Comparison of ENCODE assay signal across 8 cellular contexts in genomic region chr3:10249833-10250232, GRCh38. TPM values are rescaled to one million over a fixed set of nuclear protein-coding genes. Genes with fewer than 3 reads are reported as not detected.
DNase-seq lines count a peak whose midpoint lies in the region; ATAC-seq, FAIRE-seq and TF ChIP-seq lines count a peak whose summit lies in the region.

No MANE protein-coding gene starts in this region.

- H4K20me1 ChIP-seq in SU-DHL-6 (ENCODE audit: low read depth, low read length): no peaks in the 10 kb centered on the region; the same call in 1 of the 2 replicates

- peaks cover 13% of the 10 kb centered on the region; the same call in 1 of the 2 replicates for H3K9me3 ChIP-seq in SU-DHL-6 (ENCODE audit: insufficient read depth, low read length)

- no peaks in the 10 kb centered on the region; the same call in 1 of the 2 replicates for H3K36me3 ChIP-seq in SU-DHL-6 (ENCODE audit: low read length)

- no peak overlapping the region for H2AFZ ChIP-seq in SU-DHL-6 (ENCODE audit: low read depth, low read length, severe bottlenecking)

- peaks cover 58% of the 10 kb centered on the region for H3K79me2 ChIP-seq in SU-DHL-6 (ENCODE audit: insufficient read depth, low read length)

- H3K27me3 ChIP-seq in SU-DHL-6 (ENCODE audit: low read length): no peaks in the 10 kb centered on the region

- no peak for FAIRE-seq in GM12891 (lab: Jason Lieb, UNC)

- no peak for TF ChIP-seq POLR2A in GM18505 (IDR thresholded peaks at IDR 0.05; ENCODE audit: borderline replicate concordance, extremely low read depth, insufficient read depth, insufficient read length)
- TF ChIP-seq POLR2A in GM12891 (IDR thresholded peaks at IDR 0.05; ENCODE audit: low read depth, low read length): no peak

- H3K27ac ChIP-seq in SU-DHL-6 (ENCODE audit: low read depth, low read length): peak overlapping the region; percentile 64; the same call in 1 of the 2 replicates

- H3K9me2 ChIP-seq in SU-DHL-6 (replicated peaks; ENCODE audit: insufficient read depth, low read length): no peaks in the 10 kb centered on the region

- in situ Hi-C loops in GM13976 (cut with MboI; ENCODE audit: low sequenced_read_pairs, unreplicated experiment): no loop called here

- TF ChIP-seq CTCF in GM12864 (IDR thresholded peaks at IDR 0.05; ENCODE audit: low read depth, low read length, missing control alignments) (no peak), SU-DHL-6 (IDR thresholded peaks at IDR 0.05; ENCODE audit: insufficient read depth, low read length, poor library complexity, severe bottlenecking) (no peak), foreskin fibroblast (IDR thresholded peaks at IDR 0.05; ENCODE audit: low read depth, low read length) (no peak), GM13976 (IDR thresholded peaks at IDR 0.05; ENCODE audit: borderline replicate concordance, control extremely low read depth, extremely low read depth, insufficient read depth, missing control alignments) (no peak)

- H3F3A ChIP-seq in SU-DHL-6 (ENCODE audit: insufficient read depth): 0 out of 2 replicates have a peak, but pooled peaks cover 7% of the 10 kb centered on the region

- no peak for ATAC-seq in GM18505 (IDR thresholded peaks at IDR 0.05; ENCODE audit: unreplicated experiment)

- H3K9ac ChIP-seq in SU-DHL-6 (ENCODE audit: low read length): peak overlapping the region; percentile 89

- H3K4me3 ChIP-seq in GM12864 (ENCODE audit: low read depth, low read length) (peak overlapping the region; percentile 93), SU-DHL-6 (ENCODE audit: insufficient read depth, low read length, poor library complexity, severe bottlenecking) (peak overlapping the region; percentile 77), foreskin fibroblast (ENCODE audit: low read depth in 1 of 2, low read length in 2 of 2) (peak overlapping the region; percentile 64 to 91), skeletal muscle cell (ENCODE audit: low read depth, low read length) (peak overlapping the region; percentile 90)

- no peak for DNase-seq in GM12864 (ENCODE audit: low read depth)
- DNase-seq in foreskin fibroblast: peak in 1 of 2 donors; percentile 19
- no peak for DNase-seq in skeletal muscle cell (ENCODE audit: low read depth)
- DNase-seq in GM12891 (ENCODE audit: insufficient read length, low spot score): no peak
- DNase-seq in OCI-M2 (lab: John Stamatoyannopoulos, UW; ENCODE audit: unreplicated experiment): no peak
- DNase-seq in GM13976 (ENCODE audit: low spot score): no peak

- peak overlapping the region; percentile 86 for H3K4me2 ChIP-seq in SU-DHL-6 (ENCODE audit: low read depth, low read length, poor library complexity, severe bottlenecking)

TF ChIP-seq in GM12891, 5 proteins besides CTCF, POLR2A, EP300 and RAD21:
- no peak for TF ChIP-seq POLR2AphosphoS5 (IDR thresholded peaks at IDR 0.05; ENCODE audit: low read depth, low read length)
- no peak for TF ChIP-seq SPI1 (IDR thresholded peaks at IDR 0.05; ENCODE audit: low read depth, low read length)
- no peak for TF ChIP-seq POU2F2 (IDR thresholded peaks at IDR 0.05; ENCODE audit: low read depth, low read length)
- no peak for TF ChIP-seq TAF1 (IDR thresholded peaks at IDR 0.05; ENCODE audit: low read depth, low read length)
- TF ChIP-seq PAX5 (IDR thresholded peaks at IDR 0.05; ENCODE audit: insufficient read depth, low read length, severe bottlenecking): no peak

RNA-seq across cellular contexts. Expression of gene TATDN2, which starts 1.6 kb away (rescaled TPM):
- 21.8 TPM for polyA plus RNA-seq in GM12891 (2012; ENCODE audit: low read depth, missing spikeins)

RNA-seq across cellular contexts. Expression of gene GHRL, which starts 42.9 kb away (rescaled TPM):
- 2.4 TPM for polyA plus RNA-seq in GM12891 (2012; ENCODE audit: low read depth, missing spikeins)
